In the genomic region with DNA sequence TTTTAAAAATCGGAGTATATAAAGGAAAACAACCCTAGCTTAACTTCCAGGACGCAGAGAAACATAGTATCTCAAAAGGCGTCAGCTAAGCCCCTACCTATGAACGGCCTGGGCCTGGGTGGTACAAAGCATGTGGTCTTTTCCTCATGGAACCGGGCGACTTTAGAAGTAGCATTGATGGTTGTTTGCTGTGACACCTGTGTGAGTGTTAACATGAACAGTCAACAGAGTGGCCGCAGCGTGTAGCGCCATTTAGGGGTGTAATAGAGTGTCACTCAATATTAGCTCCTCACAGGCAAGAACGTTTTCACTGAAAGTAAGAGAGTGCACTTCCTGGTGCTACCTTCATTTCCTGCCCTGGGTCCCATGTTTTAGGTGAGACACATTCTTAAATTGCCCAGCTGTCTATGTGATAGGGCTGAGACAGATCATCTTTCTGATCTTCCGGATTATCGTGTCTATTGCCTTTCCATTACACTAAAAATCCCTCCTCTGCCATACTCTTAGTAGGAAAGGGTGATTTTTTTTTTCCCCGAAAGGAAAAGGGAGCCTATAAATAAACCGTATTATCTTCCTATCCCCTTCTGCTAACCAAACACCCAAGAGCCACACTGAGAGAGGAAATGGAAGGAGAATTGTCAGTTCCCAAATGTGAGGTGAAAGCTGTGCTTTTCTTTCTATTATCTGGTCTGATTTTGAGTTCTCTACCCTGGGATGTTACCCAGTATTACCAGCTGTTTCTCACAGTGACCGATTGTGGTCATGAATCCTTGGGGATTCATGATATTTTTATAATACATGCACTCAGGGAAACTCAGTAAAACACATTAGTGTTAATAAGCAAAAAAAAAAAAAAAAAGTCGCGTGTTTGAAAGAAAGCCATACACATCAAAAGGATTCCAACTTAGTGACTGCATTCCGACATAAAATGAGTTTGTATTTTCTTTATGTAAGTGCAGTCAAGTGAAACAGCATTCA, we compare ENCODE assay signal across 8 cellular contexts. TPM values are rescaled to one million over a fixed set of nuclear protein-coding genes. Genes with fewer than 3 reads are reported as not detected.
DNase-seq lines count a peak whose midpoint lies in the region; ATAC-seq and TF ChIP-seq lines count a peak whose summit lies in the region.

No MANE protein-coding gene starts in this region.

- CTCF ChIA-PET in PC-3 (lab: Charles Lee), result no interaction called here

- peak; percentile 28 for TF ChIP-seq POLR2A in GM18526 (IDR thresholded peaks at IDR 0.05; ENCODE audit: extremely low read depth, insufficient read length)

- no peaks in the 10 kb centered on the region for H3K27me3 Mint-ChIP-seq in activated T-helper 17 cell treated with anti-CD3 and anti-CD28 coated beads, Interleukin-2, amount 50 U/mL, for 72 hours

- peaks cover 63% of the 10 kb centered on the region for H3K79me2 ChIP-seq in PC-3 (ENCODE audit: low read length)

- H3K9me3 Mint-ChIP-seq in activated T-helper 17 cell treated with anti-CD3 and anti-CD28 coated beads, Interleukin-2, amount 50 U/mL, for 72 hours, result no peaks in the 10 kb centered on the region

- intact Hi-C loops in PC-3 (cut with micrococcal nuclease), result no loop called here

- H3K36me3 ChIP-seq in PC-3 (ENCODE audit: low read depth, low read length), result 0 out of 2 replicates have a peak, but pooled peaks cover 4% of the 10 kb centered on the region

- H4K20me1 ChIP-seq in PC-3 (ENCODE audit: low read length), result peaks cover 39% of the 10 kb centered on the region

- H3K9me3 ChIP-seq in PC-3 (ENCODE audit: low read length), result no peaks in the 10 kb centered on the region

- no peaks in the 10 kb centered on the region for H3K9me2 ChIP-seq in PC-3 (replicated peaks; ENCODE audit: low read length)

- H2AFZ ChIP-seq in PC-3 (ENCODE audit: low read length), result peak overlapping the region; percentile 78

- no peaks in the 10 kb centered on the region for H3K27me3 ChIP-seq in PC-3 (ENCODE audit: low read length)

- DNase-seq in AG09309 (ENCODE audit: low read depth) (no peak), PC-3 (peak; percentile 64), germinal center (ENCODE audit: low spot score) (peak; percentile 71), retinal pigment epithelial cell (ENCODE audit: low read depth) (no peak)

- peaks cover 25% of the 10 kb centered on the region for H3K4me1 Mint-ChIP-seq in activated T-helper 17 cell treated with anti-CD3 and anti-CD28 coated beads, Interleukin-2, amount 50 U/mL, for 72 hours

- H3K4me3 Mint-ChIP-seq in activated T-helper 17 cell treated with anti-CD3 and anti-CD28 coated beads, Interleukin-2, amount 50 U/mL, for 72 hours, result peak overlapping the region; percentile 100

- peaks cover 56% of the 10 kb centered on the region for H3K36me3 Mint-ChIP-seq in activated T-helper 17 cell treated with anti-CD3 and anti-CD28 coated beads, Interleukin-2, amount 50 U/mL, for 72 hours (ENCODE audit: low read depth)

- H3K4me3 ChIP-seq in AG09309 (ENCODE audit: control insufficient read depth, low read depth, low read length), result peak overlapping the region; percentile 97
- peak overlapping the region; percentile 93 for H3K4me3 ChIP-seq in PC-3 (ENCODE audit: low read length)
- H3K4me3 ChIP-seq in retinal pigment epithelial cell (ENCODE audit: low read length), result peak overlapping the region; percentile 98

- H3F3A ChIP-seq in PC-3 (ENCODE audit: low read length, unreplicated experiment), result no peaks in the 10 kb centered on the region

- peak overlapping the region; percentile 99 for H3K27ac Mint-ChIP-seq in activated T-helper 17 cell treated with anti-CD3 and anti-CD28 coated beads, Interleukin-2, amount 50 U/mL, for 72 hours

- H3K27ac ChIP-seq in PC-3 (ENCODE audit: low read length), result peak overlapping the region; percentile 57; the same call in 1 of the 2 replicates

- H3K4me1 ChIP-seq in PC-3 (ENCODE audit: insufficient read depth, low read length), result peaks cover 26% of the 10 kb centered on the region

- H3K9ac ChIP-seq in PC-3 (ENCODE audit: low read length), result peak overlapping the region; percentile 99

- BruUV-seq in PC-3 (replicated peaks; lab: Mats Ljungman, UMichigan), result TSS peak; percentile 47

- ATAC-seq in HG03571 (IDR thresholded peaks at IDR 0.05; ENCODE audit: unreplicated experiment), result peak; percentile 34
- peak; percentile 5; the same call in 1 of the 2 replicates for ATAC-seq in PC-3
- ATAC-seq in activated T-helper 17 cell treated with anti-CD3 and anti-CD28 coated beads, Interleukin-2, amount 50 U/mL, for 72 hours (replicated peaks), result peak; percentile 18
- no peak for ATAC-seq in GM19467 (IDR thresholded peaks at IDR 0.05; ENCODE audit: unreplicated experiment)

- TF ChIP-seq CTCF in AG09309 (IDR thresholded peaks at IDR 0.05; ENCODE audit: control insufficient read depth, insufficient read depth, low read depth, low read length, missing control alignments), result no peak
- TF ChIP-seq CTCF in PC-3 (conservative IDR thresholded peaks at IDR 0.05; ENCODE audit: low read depth, low read length), result no peak
- no peak for TF ChIP-seq CTCF in retinal pigment epithelial cell (conservative IDR thresholded peaks at IDR 0.05; ENCODE audit: low read depth, low read length)

- H3K4me2 ChIP-seq in PC-3 (ENCODE audit: low read length), result peak overlapping the region; percentile 96

- POLR2A ChIA-PET in PC-3 (lab: Charles Lee; ENCODE audit: unreplicated experiment), result no interaction called here

RNA-seq across cellular contexts. Expression of gene GORASP2, which starts 1.4 kb away (rescaled TPM):
- total RNA-seq in PC-3 (2014; rRNA removed), result 44.5 and 67.3 TPM in 2 replicates
- total RNA-seq in activated T-helper 17 cell treated with anti-CD3 and anti-CD28 coated beads, Interleukin-2, amount 50 U/mL, for 72 hours, result 10 to 100 TPM; 51.6 to 65.0 TPM

Comparison
In these comparisons a context has a peak if more than half of its experiments do, and no peak if none do; other contexts are left out.
1. DNase-seq: peak in PC-3 (single experiment) and germinal center (single experiment); none in AG09309 (single experiment) and retinal pigment epithelial cell (single experiment).
2. Peak in every context shown above with its lines, with median percentiles within 50 percentile points of each other: H3K4me3 ChIP-seq.